10 cellular contexts compared by ENCODE assay signal in genomic region chr1:212860713-212861581, GRCh38. TPM values are rescaled to one million over a fixed set of nuclear protein-coding genes. Genes with fewer than 3 reads are reported as not detected.
A peak's percentile ranks its signal among the peaks of the same experiment; 100 is the strongest.
DNase-seq lines count a peak whose midpoint lies in the region; ATAC-seq and TF ChIP-seq lines count a peak whose summit lies in the region.
"Had no signal": no experiment of that assay in that cellular context is flagged by ENCODE, and none has a peak within 500 bp of the region (broad histone marks: within the 10 kb centered on the region; RNA-seq: fewer than 3 reads in every experiment).

No MANE protein-coding gene starts in this region.

- DNase-seq in Caco-2, result no peak
- DNase-seq in HUDEP-2 (lab: John Stamatoyannopoulos, UW; ENCODE audit: unreplicated experiment in 76 of 76), result peak in 71 of 76 experiments; percentile 1 to 82 (median 45)
- DNase-seq in NCI-H2107 treated with DMSO at 0.1 percent for 48 hours (lab: John Stamatoyannopoulos, UW; ENCODE audit: unreplicated experiment), result no peak
- no peak for DNase-seq in right atrium auricular region (ENCODE audit: low spot score)
- no peak for DNase-seq in left lobe of liver (ENCODE audit: low spot score)
- DNase-seq: left ventricle myocardium inferior had no signal

- H3K27me3 Mint-ChIP-seq in Caco-2 (ENCODE audit: insufficient read depth, unreplicated experiment), result no peaks in the 10 kb centered on the region

- intact Hi-C loops in Caco-2 (cut with micrococcal nuclease; ENCODE audit: unreplicated experiment), result no loop called here

- peaks cover 12% of the 10 kb centered on the region for H3K4me1 Mint-ChIP-seq in Caco-2 (ENCODE audit: low read depth, unreplicated experiment)

- H3K9ac ChIP-seq in SU-DHL-6 (ENCODE audit: low read length), result no peak overlapping the region

- H3K9me2 ChIP-seq in SU-DHL-6 (replicated peaks; ENCODE audit: insufficient read depth, low read length), result no peaks in the 10 kb centered on the region

- H3K9me3 ChIP-seq in Caco-2 (no peaks in the 10 kb centered on the region), SU-DHL-6 (ENCODE audit: insufficient read depth, low read length) (no peaks in the 10 kb centered on the region), right atrium auricular region (no peaks in the 10 kb centered on the region)
- H3K9me3 ChIP-seq: left ventricle myocardium inferior had no signal

- CTCF ChIA-PET in Caco-2 (lab: Charles Lee), result interaction anchor here (1.3 kb wide), 1 partner anchor 46 kb away, joined by 8 read pairs; no protein-coding TSS in a partner anchor

- H3K27ac ChIP-seq in SU-DHL-6 (ENCODE audit: low read depth, low read length), result no peak overlapping the region
- no peak overlapping the region for H3K27ac ChIP-seq in right atrium auricular region
- H3K27ac ChIP-seq: HL-60, left ventricle myocardium inferior had no signal

- peaks cover 35% of the 10 kb centered on the region for H3K36me3 Mint-ChIP-seq in Caco-2 (ENCODE audit: insufficient read depth, unreplicated experiment)

- H3K9me3 Mint-ChIP-seq in Caco-2 (ENCODE audit: unreplicated experiment), result no peaks in the 10 kb centered on the region

- no peak for TF ChIP-seq CTCF in Caco-2 (IDR thresholded peaks at IDR 0.05; ENCODE audit: insufficient read depth in 1 of 2, low read depth in 1 of 2, low read length in 1 of 2, severe bottlenecking in 1 of 2, unreplicated experiment in 1 of 2)
- TF ChIP-seq CTCF in SU-DHL-6 (IDR thresholded peaks at IDR 0.05; ENCODE audit: insufficient read depth, low read length, poor library complexity, severe bottlenecking), result no peak
- TF ChIP-seq CTCF in right atrium auricular region (IDR thresholded peaks at IDR 0.05), result no peak

- H3K79me2 ChIP-seq in SU-DHL-6 (ENCODE audit: insufficient read depth, low read length), result peaks cover 79% of the 10 kb centered on the region

- peaks cover 5% of the 10 kb centered on the region; the same call in 1 of the 2 replicates for H4K20me1 ChIP-seq in SU-DHL-6 (ENCODE audit: low read depth, low read length)

- no TSS peak for BruUV-seq in Caco-2 (replicated peaks; lab: Mats Ljungman, UMichigan)

- H3K4me1 ChIP-seq in Caco-2, result peaks cover 14% of the 10 kb centered on the region
- H3K4me1 ChIP-seq in right atrium auricular region, result peaks cover 0 to 28% of the 10 kb centered on the region in 2 donors

- H3K4me3 ChIP-seq in Caco-2 (ENCODE audit: low read depth, low read length) (peak overlapping the region; percentile 6; the same call in 1 of the 2 replicates), SU-DHL-6 (ENCODE audit: insufficient read depth, low read length, poor library complexity, severe bottlenecking) (peak overlapping the region; percentile 77), iPS-11a (ENCODE audit: low read depth, low read length) (peak overlapping the region; percentile 45), right atrium auricular region (no peak overlapping the region)
- H3K4me3 ChIP-seq: left ventricle myocardium inferior had no signal

- H3K4me2 ChIP-seq in SU-DHL-6 (ENCODE audit: low read depth, low read length, poor library complexity, severe bottlenecking), result peak overlapping the region; percentile 92

- no peak overlapping the region for H3K4me3 Mint-ChIP-seq in Caco-2 (ENCODE audit: unreplicated experiment)

- no peaks in the 10 kb centered on the region for H3K27me3 ChIP-seq in Caco-2 (replicated peaks; ENCODE audit: control insufficient read depth, insufficient read depth, low read length)
- H3K27me3 ChIP-seq in SU-DHL-6 (ENCODE audit: low read length), result no peaks in the 10 kb centered on the region
- no peaks in the 10 kb centered on the region for H3K27me3 ChIP-seq in right atrium auricular region

- H3K36me3 ChIP-seq in Caco-2 (ENCODE audit: control insufficient read depth, insufficient read depth, low read length) (no peaks in the 10 kb centered on the region), SU-DHL-6 (ENCODE audit: low read length) (peaks cover 22% of the 10 kb centered on the region), right atrium auricular region (peaks cover 7% of the 10 kb centered on the region)

- no peak overlapping the region for H2AFZ ChIP-seq in SU-DHL-6 (ENCODE audit: low read depth, low read length, severe bottlenecking)

- POLR2A ChIA-PET in Caco-2 (lab: Charles Lee), result interaction anchor here (0.5 kb wide), 1 partner anchor 253 kb away, joined by 3 read pairs; the partner anchor contains the start of gene ATF3

- ATAC-seq in left lobe of liver, result no peak
- no peak for ATAC-seq in HG03135 (IDR thresholded peaks at IDR 0.05; ENCODE audit: unreplicated experiment)

- H3F3A ChIP-seq in SU-DHL-6 (ENCODE audit: insufficient read depth), result peaks cover 4% of the 10 kb centered on the region; the same call in 1 of the 2 replicates

- no peak overlapping the region for H3K27ac Mint-ChIP-seq in Caco-2 (ENCODE audit: unreplicated experiment)

RNA-seq across cellular contexts. Expression of gene FLVCR1, which starts 2.9 kb away (rescaled TPM):
- total RNA-seq in Caco-2 (2022), result 30.8 and 36.3 TPM in 2 replicates
- total RNA-seq in right atrium auricular region, result 1 to 10 TPM in 1 of 2 donors, under 1 TPM in 1; 0.89 to 2.4 TPM
- 0.93 TPM for total RNA-seq in left lobe of liver

RNA-seq across cellular contexts. Expression of gene SPATA45, which starts 13.5 kb away (rescaled TPM):
- total RNA-seq in Caco-2 (2022), result not detected in 2 replicates
- not detected for total RNA-seq in right atrium auricular region
- not detected for total RNA-seq in left lobe of liver
- total RNA-seq: left ventricle myocardium inferior had no signal

Comparison
In these comparisons a context has a peak if more than half of its experiments do, and no peak if none do; other contexts are left out.
1. DNase-seq: peak in HUDEP-2 (71 of 76); none in Caco-2 (0 of 2), NCI-H2107 treated with DMSO at 0.1 percent for 48 hours (single experiment), right atrium auricular region (single experiment) and left lobe of liver (single experiment).
2. H3K4me3 ChIP-seq: peak in Caco-2 (single experiment), SU-DHL-6 (single experiment) and iPS-11a (single experiment); none in right atrium auricular region (0 of 2).